In the genomic region with DNA sequence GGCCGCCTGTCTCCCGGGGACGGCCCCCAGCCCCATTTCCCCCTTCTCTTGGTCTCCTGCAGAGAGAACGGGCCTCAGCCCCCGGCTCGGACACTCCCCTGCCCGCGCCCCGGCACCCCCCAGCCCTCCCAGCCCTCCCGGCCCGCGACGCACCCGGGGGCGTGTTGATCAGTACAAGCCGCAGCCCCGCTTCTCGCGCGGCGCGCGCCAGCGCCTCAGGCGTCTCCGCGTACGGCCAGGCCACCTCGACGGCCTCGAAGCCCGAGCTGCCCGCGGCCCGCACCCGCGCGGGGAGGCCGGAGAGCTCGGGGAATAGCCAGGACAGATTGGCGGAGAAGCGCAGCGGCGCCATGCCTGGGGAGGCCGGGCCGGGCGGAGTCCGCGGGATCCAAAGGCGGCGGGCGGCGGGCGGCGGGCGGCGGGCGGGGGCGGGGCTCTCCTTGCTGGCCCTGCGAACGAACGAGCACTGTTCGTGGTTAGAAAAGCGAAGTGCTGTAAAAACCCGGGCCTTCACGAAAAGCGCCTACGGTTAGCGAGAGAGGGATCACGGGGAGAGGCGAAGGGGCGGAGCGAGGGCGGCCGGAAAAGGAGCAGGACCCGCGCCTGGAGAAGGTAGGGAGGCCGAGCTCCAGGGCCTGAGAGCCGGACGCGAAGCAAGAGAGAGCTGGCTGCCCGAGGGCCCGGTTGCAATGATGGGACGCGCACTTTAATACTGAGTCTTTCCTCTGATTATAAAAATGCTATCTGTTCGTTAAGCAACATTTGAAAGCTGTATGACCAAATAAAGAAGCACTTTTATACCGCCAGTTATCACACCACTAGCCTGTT, we compare ENCODE assay signal across 8 cellular contexts. TPM values are rescaled to one million over a fixed set of nuclear protein-coding genes. Genes with fewer than 3 reads are reported as not detected.
DNase-seq lines count a peak whose midpoint lies in the region; ATAC-seq and TF ChIP-seq lines count a peak whose summit lies in the region.

A gene with protein sequence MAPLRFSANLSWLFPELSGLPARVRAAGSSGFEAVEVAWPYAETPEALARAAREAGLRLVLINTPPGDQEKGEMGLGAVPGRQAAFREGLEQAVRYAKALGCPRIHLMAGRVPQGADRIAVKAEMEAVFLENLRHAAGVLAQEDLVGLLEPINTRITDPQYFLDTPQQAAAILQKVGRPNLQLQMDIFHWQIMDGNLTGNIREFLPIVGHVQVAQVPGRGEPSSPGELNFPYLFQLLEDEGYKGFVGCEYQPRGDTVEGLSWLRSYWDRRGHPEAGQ (minus strand): TSS at position 490 of the 828 bp plus-strand sequence. CDS start 138 bp downstream, at position 352.

- no peaks in the 10 kb centered on the region for H3K4me1 ChIP-seq in effector memory CD4-positive, alpha-beta T cell (ENCODE audit: control insufficient read depth, insufficient read depth, low read length, poor library complexity, severe bottlenecking)
- H3K4me1 ChIP-seq in lung (ENCODE audit: control insufficient read depth in 2 of 2, insufficient read depth in 2 of 2, low read length in 2 of 2) = peaks cover 0 to 3% of the 10 kb centered on the region in 2 donors

- peaks cover 19% of the 10 kb centered on the region for H3K36me3 ChIP-seq in effector memory CD4-positive, alpha-beta T cell (ENCODE audit: control insufficient read depth, insufficient read depth, low read length)
- H3K36me3 ChIP-seq in lung (ENCODE audit: control insufficient read depth in 2 of 2, insufficient read depth in 2 of 2, low read length in 2 of 2) = peaks cover 7 to 34% of the 10 kb centered on the region in 2 donors

- 0 to 1% methylated on average over 74 to 87 of the region's 87 CpGs for WGBS in lung, 2 donors

- H3K9me3 Mint-ChIP-seq in HFFc6 = peaks cover 5% of the 10 kb centered on the region; the same call in 1 of the 2 replicates

- H3K9me3 ChIP-seq in effector memory CD4-positive, alpha-beta T cell (ENCODE audit: control insufficient read depth, low read length) = no peaks in the 10 kb centered on the region
- no peaks in the 10 kb centered on the region for H3K9me3 ChIP-seq in lung (ENCODE audit: control insufficient read depth in 2 of 2, insufficient read depth in 1 of 2, low read length in 1 of 2)

- H3K27ac Mint-ChIP-seq in HFFc6 = peak within 1 kb of the TSS; percentile 84

- peak within 1 kb of the TSS; percentile 59 for H3K27ac ChIP-seq in effector memory CD4-positive, alpha-beta T cell (ENCODE audit: insufficient read depth, low read length, poor library complexity, severe bottlenecking)
- H3K27ac ChIP-seq in lung (ENCODE audit: low read depth in 1 of 2, low read length in 1 of 2) = peak within 1 kb of the TSS; percentile 71 to 93

- H3K36me3 Mint-ChIP-seq in HFFc6 (ENCODE audit: low read depth) = peaks cover 50% of the 10 kb centered on the region

- peak; percentile 68 for ATAC-seq in lung (ENCODE audit: insufficient read depth, low FRiP score)

- DNase-seq in CD1c-positive myeloid dendritic cell (ENCODE audit: extremely low spot score) = peak; percentile 91
- DNase-seq in HFFc6 = peak; percentile 85
- DNase-seq in NCI-H526 treated with DMSO at 0.1 percent for 48 hours (lab: John Stamatoyannopoulos, UW) = peak; percentile 83
- DNase-seq in activated CD8-positive, alpha-beta memory T cell treated with anti-CD3 and anti-CD28 coated beads for 1 hour (ENCODE audit: extremely low read depth in 1 of 2, low read depth in 1 of 2) = peak; percentile 9 to 38
- DNase-seq in effector memory CD4-positive, alpha-beta T cell = peak; percentile 34 to 50 (median 46)
- DNase-seq in lung (ENCODE audit: low spot score) = peak; percentile 90
- peak; percentile 36 to 69 (median 38) for DNase-seq in stimulated activated CD4-positive, alpha-beta T cell treated with anti-CD3 and anti-CD28 coated beads, TNF-alpha, amount 100 ng/mL, for 24 hours (ENCODE audit: low read depth in 3 of 3)
- DNase-seq in NK-92 (lab: John Stamatoyannopoulos, UW; ENCODE audit: unreplicated experiment) = no peak

- peak within 1 kb of the TSS; percentile 89 for H3K4me3 Mint-ChIP-seq in HFFc6

- H3K27me3 ChIP-seq in effector memory CD4-positive, alpha-beta T cell (replicated peaks; ENCODE audit: control insufficient read depth, insufficient read depth, low read length, poor library complexity, severe bottlenecking) = no peaks in the 10 kb centered on the region
- no peaks in the 10 kb centered on the region for H3K27me3 ChIP-seq in lung (ENCODE audit: control insufficient read depth, insufficient read depth)

- H3K4me1 Mint-ChIP-seq in HFFc6 (ENCODE audit: low read depth) = peaks cover 33% of the 10 kb centered on the region

- H3K4me3 ChIP-seq in effector memory CD4-positive, alpha-beta T cell (ENCODE audit: insufficient read depth, low read depth, low read length, poor library complexity, severe bottlenecking) = peak within 1 kb of the TSS; percentile 62
- H3K4me3 ChIP-seq in lung = peak within 1 kb of the TSS; percentile 55

- TF ChIP-seq CTCF in HFFc6 (IDR thresholded peaks at IDR 0.05) = no peak
- TF ChIP-seq CTCF in lung (IDR thresholded peaks at IDR 0.05; ENCODE audit: control extremely low read depth, extremely low read depth) = no peak

- H3K27me3 Mint-ChIP-seq in HFFc6 (ENCODE audit: insufficient read depth) = peaks cover 15% of the 10 kb centered on the region

RNA-seq across cellular contexts. Expression of the gene that starts here (rescaled TPM):
- total RNA-seq in HFFc6 (2021; fragmentation: NEBNext Ultra II Directional; extraction: Animal tissue kit (Norgen Biotek cat#: 25700)) = 10 to 100 TPM; 45.6 to 71.1 (median 61.7) TPM
- 10 to 100 TPM; 66.5 to 72.4 TPM for total RNA-seq in lung
- 100 to 1,000 TPM in 1 of 2 donors, 10 to 100 TPM in 1; 35.8 to 103 TPM for polyA plus RNA-seq in lung
